ENCODE assay signal across 17 cellular contexts in the genomic region with DNA sequence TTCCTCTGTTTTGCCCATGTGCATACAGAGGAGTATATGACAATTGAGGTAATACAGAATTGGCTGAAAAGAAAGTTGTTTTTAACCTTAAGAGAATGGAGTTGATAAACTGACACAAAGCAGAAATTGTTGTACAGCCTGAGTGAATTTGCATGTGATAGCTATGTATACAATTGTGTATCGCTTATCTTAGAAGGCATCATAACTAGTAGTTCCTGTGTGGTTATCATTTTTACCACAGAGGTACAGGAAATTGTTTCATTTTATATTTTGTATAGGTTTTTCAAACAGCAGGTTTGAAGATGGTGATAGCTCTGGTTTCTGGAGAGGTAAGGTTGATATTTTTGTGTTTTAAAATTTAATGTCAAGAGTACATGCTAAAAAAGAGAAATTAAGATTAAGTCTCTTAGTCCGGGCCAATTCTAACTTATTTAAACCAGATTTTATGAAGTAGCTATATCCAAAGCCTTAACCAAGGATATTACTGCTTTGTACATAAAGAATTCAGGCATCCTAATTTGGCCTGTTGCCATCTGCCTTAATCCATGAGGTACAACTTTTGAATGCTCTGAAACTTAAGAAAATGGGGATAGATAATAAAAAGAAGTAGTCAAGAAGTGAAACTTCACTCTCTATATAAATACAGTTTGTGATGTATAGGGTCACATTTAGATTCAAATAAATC.
DNase-seq lines count a peak whose midpoint lies in the region; ATAC-seq and TF ChIP-seq lines count a peak whose summit lies in the region.
"Had no signal": no experiment of that assay in that cellular context is flagged by ENCODE, and none has a peak within 500 bp of the region (broad histone marks: within the 10 kb centered on the region; RNA-seq: fewer than 3 reads in every experiment).

No MANE protein-coding gene starts in this region.

- TF ChIP-seq CTCF in DOHH2 (IDR thresholded peaks at IDR 0.05; ENCODE audit: low read depth, low read length, poor library complexity, severe bottlenecking) (no peak), GM10266 (IDR thresholded peaks at IDR 0.05; ENCODE audit: control insufficient read depth, insufficient read depth, low read depth, missing control alignments) (no peak)

- H3F3A ChIP-seq in DOHH2 (ENCODE audit: control insufficient read depth, insufficient read depth) = no peaks in the 10 kb centered on the region

- H3K27ac ChIP-seq in DOHH2 (ENCODE audit: low read depth, low read length) = no peak overlapping the region
- H3K27ac ChIP-seq: adrenal gland; BLaER1 treated with 17β-estradiol and CSF1 and Interleukin-3, amounts not matched to agents 10 nM and 100 nM; right atrium auricular region had no signal

- peak overlapping the region; percentile 36 for H3K4me2 ChIP-seq in DOHH2 (ENCODE audit: low read length)
- H3K4me2 ChIP-seq: BLaER1 treated with 17β-estradiol and CSF1 and Interleukin-3, amounts not matched to agents 10 nM and 100 nM had no signal

- H3K4me3 Mint-ChIP-seq in T-helper 2 cell treated with Interferon-gamma antibody and Interleukin-4, amounts not matched to agents 5 μg/mL and 100 μg/mL, for 36 hours = peak overlapping the region; percentile 74
- H3K4me3 Mint-ChIP-seq: stimulated activated memory B cell treated with anti-CD40 and anti-IgM and Interleukin-4, amounts not matched to agents 10 μg/mL and 1 μg/mL and 100 μg/mL, for 72 hours had no signal

- no peaks in the 10 kb centered on the region for H3K27me3 ChIP-seq in DOHH2 (ENCODE audit: control insufficient read depth, low read length)
- H3K27me3 ChIP-seq: BLaER1 treated with 17β-estradiol and CSF1 and Interleukin-3, amounts not matched to agents 10 nM and 100 nM; right atrium auricular region had no signal

- DNase-seq in T-helper 2 cell treated with Interferon-gamma antibody and Interleukin-4, amounts not matched to agents 5 μg/mL and 100 μg/mL, for 36 hours (ENCODE audit: low spot score) = no peak
- DNase-seq in kidney glomerular epithelial cell (lab: John Stamatoyannopoulos, UW) = no peak
- no peak for DNase-seq in LoVo (ENCODE audit: low spot score)
- no peak for DNase-seq in T-helper 9 cell
- no peak for DNase-seq in GM10266 (ENCODE audit: extremely low spot score)
- DNase-seq: adrenal gland; mesenchymal stem cell; NCI-H1048; NCI-H2171; Right ventricle myocardium superior; stimulated activated CD4-positive, alpha-beta T cell treated with anti-CD3 and anti-CD28 coated beads, Interleukin-4, amount 100 ng/mL, for 4 hours had no signal

- no peaks in the 10 kb centered on the region for H3K79me2 ChIP-seq in DOHH2 (ENCODE audit: control insufficient read depth, low read length)

- ATAC-seq in GM18861 (IDR thresholded peaks at IDR 0.05; ENCODE audit: unreplicated experiment) (peak; percentile 68), HG03135 (IDR thresholded peaks at IDR 0.05; ENCODE audit: unreplicated experiment) (peak; percentile 66)
- ATAC-seq: stimulated activated memory B cell treated with anti-CD40 and anti-IgM and Interleukin-4, amounts not matched to agents 10 μg/mL and 1 μg/mL and 100 μg/mL, for 72 hours had no signal

- H3K36me3 Mint-ChIP-seq in T-helper 2 cell treated with Interferon-gamma antibody and Interleukin-4, amounts not matched to agents 5 μg/mL and 100 μg/mL, for 36 hours (ENCODE audit: low read depth) = peaks cover 21% of the 10 kb centered on the region
- H3K36me3 Mint-ChIP-seq: stimulated activated memory B cell treated with anti-CD40 and anti-IgM and Interleukin-4, amounts not matched to agents 10 μg/mL and 1 μg/mL and 100 μg/mL, for 72 hours had no signal

- H3K9me3 ChIP-seq in DOHH2 (ENCODE audit: control insufficient read depth, insufficient read depth, low read length) = no peaks in the 10 kb centered on the region
- H3K9me3 ChIP-seq: adrenal gland; BLaER1 treated with 17β-estradiol and CSF1 and Interleukin-3, amounts not matched to agents 10 nM and 100 nM; right atrium auricular region had no signal

- peaks cover 12% of the 10 kb centered on the region for H3K9me3 Mint-ChIP-seq in T-helper 2 cell treated with Interferon-gamma antibody and Interleukin-4, amounts not matched to agents 5 μg/mL and 100 μg/mL, for 36 hours

- no peaks in the 10 kb centered on the region for H3K36me3 ChIP-seq in DOHH2 (ENCODE audit: control insufficient read depth, low read length)
- H3K36me3 ChIP-seq: adrenal gland; BLaER1 treated with 17β-estradiol and CSF1 and Interleukin-3, amounts not matched to agents 10 nM and 100 nM; right atrium auricular region had no signal

- H4K20me1 ChIP-seq in DOHH2 (ENCODE audit: control insufficient read depth, insufficient read depth, low read depth, low read length) = no peaks in the 10 kb centered on the region
- H4K20me1 ChIP-seq: BLaER1 treated with 17β-estradiol and CSF1 and Interleukin-3, amounts not matched to agents 10 nM and 100 nM had no signal

- H3K27ac Mint-ChIP-seq in T-helper 2 cell treated with Interferon-gamma antibody and Interleukin-4, amounts not matched to agents 5 μg/mL and 100 μg/mL, for 36 hours = peak overlapping the region; percentile 77
- H3K27ac Mint-ChIP-seq: stimulated activated memory B cell treated with anti-CD40 and anti-IgM and Interleukin-4, amounts not matched to agents 10 μg/mL and 1 μg/mL and 100 μg/mL, for 72 hours had no signal

- no peaks in the 10 kb centered on the region for H3K27me3 Mint-ChIP-seq in T-helper 2 cell treated with Interferon-gamma antibody and Interleukin-4, amounts not matched to agents 5 μg/mL and 100 μg/mL, for 36 hours (ENCODE audit: low read depth)

- no peaks in the 10 kb centered on the region for H3K9me2 ChIP-seq in DOHH2 (replicated peaks; ENCODE audit: control insufficient read depth, low read length)

- H3K4me1 ChIP-seq in DOHH2 (ENCODE audit: control insufficient read depth, low read length) = peaks cover 23% of the 10 kb centered on the region
- H3K4me1 ChIP-seq: adrenal gland; BLaER1 treated with 17β-estradiol and CSF1 and Interleukin-3, amounts not matched to agents 10 nM and 100 nM; right atrium auricular region had no signal

- H3K4me3 ChIP-seq in DOHH2 (ENCODE audit: low read length) = peak overlapping the region; percentile 6; the same call in 1 of the 2 replicates
- H3K4me3 ChIP-seq: adrenal gland; BLaER1 treated with 17β-estradiol and CSF1 and Interleukin-3, amounts not matched to agents 10 nM and 100 nM; right atrium auricular region had no signal

- peaks cover 46% of the 10 kb centered on the region for H3K4me1 Mint-ChIP-seq in T-helper 2 cell treated with Interferon-gamma antibody and Interleukin-4, amounts not matched to agents 5 μg/mL and 100 μg/mL, for 36 hours (ENCODE audit: low read depth)
- H3K4me1 Mint-ChIP-seq: stimulated activated memory B cell treated with anti-CD40 and anti-IgM and Interleukin-4, amounts not matched to agents 10 μg/mL and 1 μg/mL and 100 μg/mL, for 72 hours had no signal
